In the genomic region with DNA sequence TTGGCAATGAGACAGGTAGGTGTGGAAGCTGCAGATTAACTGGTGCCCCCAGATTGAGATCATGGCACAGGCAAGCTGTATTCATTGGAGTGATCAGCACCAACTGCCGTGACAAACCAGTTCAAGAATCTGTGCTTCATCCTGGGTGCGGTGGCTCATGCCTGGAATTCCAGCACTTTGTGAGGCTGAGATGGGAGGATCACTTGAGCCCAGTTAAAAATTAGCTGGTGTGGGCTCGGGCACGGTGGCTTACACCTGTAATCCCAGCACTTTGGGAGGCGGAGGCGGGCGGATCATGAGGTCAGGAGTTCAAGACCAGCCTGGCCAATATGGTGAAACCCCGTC, we compare ENCODE assay signal across 8 cellular contexts. TPM values are rescaled to one million over a fixed set of nuclear protein-coding genes. Genes with fewer than 3 reads are reported as not detected.
A peak's percentile ranks its signal among the peaks of the same experiment; 100 is the strongest.
DNase-seq lines count a peak whose midpoint lies in the region; ATAC-seq, FAIRE-seq and TF ChIP-seq lines count a peak whose summit lies in the region.
"Not testable (repeated sequence)": the region's sequence is repeated elsewhere in the genome, so short reads cannot be mapped to it uniquely, and the experiment has no call there.

No MANE protein-coding gene starts in this region.

- H3K36me3 ChIP-seq in IMR-90 (ENCODE audit: control insufficient read depth, insufficient read depth, low read length) (peaks cover 21% of the 10 kb centered on the region), keratinocyte (ENCODE audit: control insufficient read depth in 2 of 2, extremely low read depth in 1 of 2, insufficient read depth in 2 of 2, low read length in 2 of 2) (peaks cover 13 to 16% of the 10 kb centered on the region in 2 experiments)

- ATAC-seq in CD4-positive, alpha-beta T cell (ENCODE audit: poor library complexity); IMR-90 (ENCODE audit: low read depth); naive B cell (ENCODE audit: low read depth in 2 of 2); stimulated activated naive CD8-positive, alpha-beta T cell treated with anti-CD3 and anti-CD28 coated beads, Interleukin-15, amount 100 ng/mL, for 72 hours: not testable (repeated sequence)

- H3K79me2 ChIP-seq in keratinocyte (ENCODE audit: control insufficient read depth, insufficient read depth, low read length), result peaks cover 16% of the 10 kb centered on the region

- H3K4me2 ChIP-seq in IMR-90 (ENCODE audit: low read depth, low read length) (peak overlapping the region; percentile 19; the same call in 1 of the 2 replicates), keratinocyte (ENCODE audit: control insufficient read depth, extremely low read depth, insufficient read depth, low read depth, low read length) (peak overlapping the region; percentile 68)

- not testable (repeated sequence) for TF ChIP-seq POLR2A in IMR-90 (IDR thresholded peaks at IDR 0.05; ENCODE audit: low read depth, low read length)

- peaks cover 42% of the 10 kb centered on the region for H3K4me1 Mint-ChIP-seq in CD4-positive, alpha-beta T cell (ENCODE audit: low read depth)
- peaks cover 37% of the 10 kb centered on the region for H3K4me1 Mint-ChIP-seq in T-helper 1 cell treated with Interleukin-12 subunit alpha and Interleukin-12 subunit beta and Interleukin-4 antibody, amounts not matched to agents 30 μg/mL and 1 μg/mL, for 36 hours (ENCODE audit: low read depth)
- H3K4me1 Mint-ChIP-seq in naive B cell, result peaks cover 22 to 31% (median 27%) of the 10 kb centered on the region in 3 donors
- peaks cover 46% of the 10 kb centered on the region for H3K4me1 Mint-ChIP-seq in stimulated activated naive CD8-positive, alpha-beta T cell treated with anti-CD3 and anti-CD28 coated beads, Interleukin-15, amount 100 ng/mL, for 72 hours

- H3K9ac ChIP-seq in IMR-90 (ENCODE audit: low read depth, low read length), result not testable (repeated sequence)
- H3K9ac ChIP-seq in keratinocyte (ENCODE audit: control insufficient read depth, extremely low read depth, insufficient read depth, low read length), result peak overlapping the region; percentile 75

- H2AFZ ChIP-seq in IMR-90 (replicated peaks; ENCODE audit: low read length, poor library complexity), result peak overlapping the region; percentile 16
- not testable (repeated sequence) for H2AFZ ChIP-seq in keratinocyte (ENCODE audit: control insufficient read depth, low read length)

- not testable (repeated sequence) for H3K27me3 ChIP-seq in CD4-positive, alpha-beta T cell (ENCODE audit: control insufficient read depth, insufficient read depth, low read length); IMR-90 (ENCODE audit: control insufficient read depth, insufficient read depth, low read length); keratinocyte (ENCODE audit: control insufficient read depth, extremely low read depth, insufficient read depth, low read length)

- TF ChIP-seq CTCF in CD4-positive, alpha-beta T cell (IDR thresholded peaks at IDR 0.05); IMR-90 (conservative IDR thresholded peaks at IDR 0.05; ENCODE audit: low read depth, low read length); epithelial cell of proximal tubule (conservative IDR thresholded peaks at IDR 0.05; ENCODE audit: low read depth, low read length); keratinocyte (optimal IDR thresholded peaks at IDR 0.05 in 1 of 3, IDR thresholded peaks at IDR 0.05 in 1 of 3, conservative IDR thresholded peaks at IDR 0.05 in 1 of 3; ENCODE audit: extremely low read depth in 1 of 3, insufficient read depth in 2 of 3, low read length in 3 of 3): not testable (repeated sequence)

- H3K27ac ChIP-seq in CD4-positive, alpha-beta T cell (ENCODE audit: low read depth, low read length), result not testable (repeated sequence)
- H3K27ac ChIP-seq in IMR-90 (ENCODE audit: insufficient read depth, low read length), result peak overlapping the region; percentile 70
- H3K27ac ChIP-seq in keratinocyte (ENCODE audit: control insufficient read depth, insufficient read depth, low read length), result peak overlapping the region; percentile 96

- TF ChIP-seq RAD21 in IMR-90 (IDR thresholded peaks at IDR 0.05; ENCODE audit: low read length), result not testable (repeated sequence)

- peak overlapping the region; percentile 83 for H2BK15ac ChIP-seq in IMR-90 (ENCODE audit: low read depth, low read length)

- H3K18ac ChIP-seq in IMR-90 (ENCODE audit: low read depth, low read length), result peak overlapping the region; percentile 18; the same call in 1 of the 2 replicates

- H3K9me3 ChIP-seq in CD4-positive, alpha-beta T cell (ENCODE audit: control insufficient read depth, low read length); IMR-90 (ENCODE audit: control insufficient read depth, insufficient read depth, low read length); keratinocyte (ENCODE audit: control insufficient read depth, low read depth, low read length): not testable (repeated sequence)

- H3K4me3 Mint-ChIP-seq in CD4-positive, alpha-beta T cell; T-helper 1 cell treated with Interleukin-12 subunit alpha and Interleukin-12 subunit beta and Interleukin-4 antibody, amounts not matched to agents 30 μg/mL and 1 μg/mL, for 36 hours; naive B cell: not testable (repeated sequence)
- H3K4me3 Mint-ChIP-seq in stimulated activated naive CD8-positive, alpha-beta T cell treated with anti-CD3 and anti-CD28 coated beads, Interleukin-15, amount 100 ng/mL, for 72 hours, result peak overlapping the region; percentile 25 to 46

- H3K4me1 ChIP-seq in IMR-90 (ENCODE audit: control insufficient read depth, insufficient read depth, low read length) (peaks cover 19% of the 10 kb centered on the region), keratinocyte (ENCODE audit: control insufficient read depth, extremely low read depth, insufficient read depth, low read length) (peaks cover 47% of the 10 kb centered on the region)

- peak; percentile 67 for FAIRE-seq in keratinocyte (lab: Jason Lieb, UNC)

- peak overlapping the region; percentile 87 for H3K27ac Mint-ChIP-seq in CD4-positive, alpha-beta T cell
- H3K27ac Mint-ChIP-seq in T-helper 1 cell treated with Interleukin-12 subunit alpha and Interleukin-12 subunit beta and Interleukin-4 antibody, amounts not matched to agents 30 μg/mL and 1 μg/mL, for 36 hours, result peak overlapping the region; percentile 67
- peak overlapping the region in 5 of 6 donors; percentile 32 to 99 (median 73) for H3K27ac Mint-ChIP-seq in naive B cell
- peak overlapping the region in 1 of 2 donors; percentile 35 for H3K27ac Mint-ChIP-seq in stimulated activated naive CD8-positive, alpha-beta T cell treated with anti-CD3 and anti-CD28 coated beads, Interleukin-15, amount 100 ng/mL, for 72 hours

- H2AK9ac ChIP-seq in IMR-90 (replicated peaks; ENCODE audit: low read depth, low read length, poor library complexity), result peak overlapping the region; percentile 68

- peak overlapping the region; percentile 7; the same call in 1 of the 2 replicates for H3K56ac ChIP-seq in IMR-90 (ENCODE audit: extremely low read depth, insufficient read depth, low read length)

- peak overlapping the region; percentile 84 for H2BK120ac ChIP-seq in IMR-90 (ENCODE audit: low read depth, low read length)

- not testable (repeated sequence) for H3K27me3 Mint-ChIP-seq in CD4-positive, alpha-beta T cell; T-helper 1 cell treated with Interleukin-12 subunit alpha and Interleukin-12 subunit beta and Interleukin-4 antibody, amounts not matched to agents 30 μg/mL and 1 μg/mL, for 36 hours (ENCODE audit: low read depth); naive B cell; stimulated activated naive CD8-positive, alpha-beta T cell treated with anti-CD3 and anti-CD28 coated beads, Interleukin-15, amount 100 ng/mL, for 72 hours

- peak overlapping the region; percentile 23; the same call in 1 of the 2 replicates for H4K5ac ChIP-seq in IMR-90 (ENCODE audit: low read depth, low read length)

- H3K14ac ChIP-seq in IMR-90 (replicated peaks; ENCODE audit: low read depth, low read length), result peak overlapping the region; percentile 53

- H3K4ac ChIP-seq in IMR-90 (ENCODE audit: low read depth, low read length), result peak overlapping the region; percentile 89

- H3K79me1 ChIP-seq in IMR-90 (ENCODE audit: low read depth in 1 of 2, low read length in 2 of 2), result peaks cover 12 to 42% of the 10 kb centered on the region in 2 experiments

- not testable (repeated sequence) for H3K9me3 Mint-ChIP-seq in CD4-positive, alpha-beta T cell; T-helper 1 cell treated with Interleukin-12 subunit alpha and Interleukin-12 subunit beta and Interleukin-4 antibody, amounts not matched to agents 30 μg/mL and 1 μg/mL, for 36 hours; naive B cell; stimulated activated naive CD8-positive, alpha-beta T cell treated with anti-CD3 and anti-CD28 coated beads, Interleukin-15, amount 100 ng/mL, for 72 hours

- H4K20me1 ChIP-seq in IMR-90 (ENCODE audit: insufficient read depth, low read length); keratinocyte (ENCODE audit: control insufficient read depth, extremely low read depth, insufficient read depth, low read length): not testable (repeated sequence)

- peak overlapping the region; percentile 99 for H2AK5ac ChIP-seq in IMR-90 (ENCODE audit: low read depth, low read length)

- POLR2A ChIA-PET in CD4-positive, alpha-beta T cell (lab: Charles Lee), result interaction anchor here (1.3 to 3.9 kb wide), 2 partner anchors 23 to 32 kb away, joined by 4 to 19 read pairs; partner anchors contain the start of gene CFLAR
- POLR2A ChIA-PET in IMR-90 (lab: Charles Lee; ENCODE audit: unreplicated experiment), result not testable (repeated sequence)

- BruUV-seq in IMR-90 (replicated peaks; lab: Mats Ljungman, UMichigan), result not testable (repeated sequence)

- H4K8ac ChIP-seq in IMR-90 (ENCODE audit: low read depth in 2 of 2, low read length in 2 of 2), result peak overlapping the region; percentile 82 to 83

- peaks cover 20% of the 10 kb centered on the region; the same call in 1 of the 2 replicates for H3K9me1 ChIP-seq in IMR-90 (ENCODE audit: insufficient read depth, low read length)
- not testable (repeated sequence) for H3K9me1 ChIP-seq in keratinocyte (ENCODE audit: control insufficient read depth, extremely low read depth, insufficient read depth, low read length)

- peak overlapping the region; percentile 55; the same call in 1 of the 2 replicates for H3K23ac ChIP-seq in IMR-90 (ENCODE audit: low read depth, low read length)

- intact Hi-C loops in CD4-positive, alpha-beta T cell (cut with DNase I, micrococcal nuclease), result not testable (repeated sequence)
- intact Hi-C loops in IMR-90 (cut with micrococcal nuclease), result loop anchor here (2.0 kb wide), 2 partner anchors 21 to 33 kb away; partner anchors contain the start of gene CFLAR

- peak overlapping the region; percentile 88 for H2BK20ac ChIP-seq in IMR-90 (ENCODE audit: low read depth, low read length)

- H4K91ac ChIP-seq in IMR-90 (ENCODE audit: insufficient read depth, low read depth, low read length), result peak overlapping the region; percentile 80

- not testable (repeated sequence) for H3K4me3 ChIP-seq in IMR-90 (ENCODE audit: insufficient read depth, low read depth, low read length); epithelial cell of proximal tubule (ENCODE audit: low read depth, low read length)
- peak overlapping the region; percentile 4 to 43 (median 20) for H3K4me3 ChIP-seq in keratinocyte (ENCODE audit: control insufficient read depth in 2 of 3, extremely low read depth in 1 of 3, insufficient read depth in 2 of 3, low read depth in 1 of 3, low read length in 3 of 3)

- DNase-seq in CD4-positive, alpha-beta T cell; naive B cell; stimulated activated naive CD8-positive, alpha-beta T cell treated with anti-CD3 and anti-CD28 coated beads, Interleukin-15, amount 100 ng/mL, for 72 hours: not testable (repeated sequence)
- DNase-seq in IMR-90 (peak; percentile 38), amniotic epithelial cell (ENCODE audit: low read depth) (peak; percentile 43), epithelial cell of proximal tubule (ENCODE audit: low read depth) (peak; percentile 83), keratinocyte (ENCODE audit: low read depth, low spot score) (peak; percentile 75)

- peaks cover 80% of the 10 kb centered on the region for H3K36me3 Mint-ChIP-seq in CD4-positive, alpha-beta T cell (ENCODE audit: low read depth)
- peaks cover 61% of the 10 kb centered on the region for H3K36me3 Mint-ChIP-seq in T-helper 1 cell treated with Interleukin-12 subunit alpha and Interleukin-12 subunit beta and Interleukin-4 antibody, amounts not matched to agents 30 μg/mL and 1 μg/mL, for 36 hours (ENCODE audit: low read depth)
- H3K36me3 Mint-ChIP-seq in naive B cell, result peaks cover 26 to 27% of the 10 kb centered on the region in 2 donors

- CTCF ChIA-PET in CD4-positive, alpha-beta T cell (lab: Charles Lee), result interaction anchor here (0.8 to 2.3 kb wide), 3 partner anchors 31 to 82 kb away, joined by 3 to 11 read pairs (median 6); no protein-coding TSS in a partner anchor
- CTCF ChIA-PET in IMR-90 (lab: Yijun Ruan, JAX), result not testable (repeated sequence)

- in situ Hi-C loops in IMR-90 (cut with MboI; ENCODE audit: low sequenced_read_pairs), result not testable (repeated sequence)

- dilution Hi-C loops in IMR-90 (cut with HindIII; ENCODE audit: low sequenced_read_pairs, unreplicated experiment); keratinocyte (cut with MboI; ENCODE audit: extremely low pct_ligation_motif_present, low sequenced_read_pairs): not testable (repeated sequence)

- peak overlapping the region; percentile 83 for H2BK5ac ChIP-seq in IMR-90 (ENCODE audit: low read depth, low read length, poor library complexity, severe bottlenecking)

- 20% methylated on average over 1 of the region's 8 CpGs; no CpG with 5 or more reads in 1 of the 2 experiments for WGBS in IMR-90 (ENCODE audit: extremely low coverage in 2 of 2, insufficient read length in 1 of 2), 2 experiments

RNA-seq across cellular contexts. Expression of gene CASP10, which starts 33.1 kb away (rescaled TPM):
- 10 to 100 TPM; 12.6 to 13.7 TPM for total RNA-seq in CD4-positive, alpha-beta T cell
- total RNA-seq in IMR-90 (2012; rRNA removed) (0.28 and 0.90 TPM in 2 replicates), epithelial cell of proximal tubule (1.1 and 3.8 TPM in 2 replicates)
- polyA plus RNA-seq in IMR-90 (2012; rRNA removed) (0.12 and 0.13 TPM in 2 replicates), keratinocyte (5.0 to 7.1 TPM (median 6.6 TPM) in 3 replicates), naive B cell (ENCODE audit: low read depth in 6 of 6) (1 to 10 TPM; 2.7 to 8.1 (median 4.7) TPM)
- 0.11 TPM in 1 of 2 replicates, not detected in the other for polyA plus RNA-seq in IMR-90 (2012; cell fraction: cytosol; rRNA removed)
- 0.24 and 0.32 TPM in 2 replicates for polyA plus RNA-seq in IMR-90 (2012; cell fraction: nucleus; rRNA removed; ENCODE audit: low replicate concordance)
- 2.4 TPM for polyA plus RNA-seq in keratinocyte (2011; ENCODE audit: low read depth)
- 3.2 and 5.9 TPM in 2 replicates for polyA plus RNA-seq in keratinocyte (2011; cell fraction: cytosol; rRNA removed)
- polyA plus RNA-seq in keratinocyte (2011; cell fraction: nucleus; rRNA removed), result 9.4 and 10.9 TPM in 2 replicates
- polyA plus RNA-seq in keratinocyte (2012; ENCODE audit: low replicate concordance), result 2.5 and 3.0 TPM in 2 replicates
- polyA minus RNA-seq in keratinocyte, result 3.6 to 13.8 TPM (median 13.0 TPM) in 3 replicates
- 5.6 TPM for polyA minus RNA-seq in keratinocyte (2011; cell fraction: cytosol; rRNA and poly(A)+ RNA removed)
- 6.8 and 12.0 TPM in 2 replicates for polyA minus RNA-seq in keratinocyte (2011; cell fraction: nucleus; rRNA and poly(A)+ RNA removed)

RNA-seq across cellular contexts. Expression of gene CFLAR, which starts 33.8 kb away (rescaled TPM):
- total RNA-seq in CD4-positive, alpha-beta T cell, result 100 to 1,000 TPM; 178 to 181 TPM
- 48.3 and 59.9 TPM in 2 replicates for total RNA-seq in IMR-90 (2012; rRNA removed)
- polyA plus RNA-seq in IMR-90 (2012; rRNA removed), result 23.8 and 29.2 TPM in 2 replicates
- 8.6 and 21.0 TPM in 2 replicates for polyA plus RNA-seq in IMR-90 (2012; cell fraction: cytosol; rRNA removed)
- polyA plus RNA-seq in IMR-90 (2012; cell fraction: nucleus; rRNA removed; ENCODE audit: low replicate concordance), result 32.8 and 76.8 TPM in 2 replicates
- 56.2 and 103 TPM in 2 replicates for total RNA-seq in epithelial cell of proximal tubule
- 34.2 to 49.0 TPM (median 37.3 TPM) in 3 replicates for polyA plus RNA-seq in keratinocyte
- polyA plus RNA-seq in keratinocyte (2011; ENCODE audit: low read depth), result 99.9 TPM
- polyA plus RNA-seq in keratinocyte (2011; cell fraction: cytosol; rRNA removed), result 30.0 and 42.3 TPM in 2 replicates
- polyA plus RNA-seq in keratinocyte (2011; cell fraction: nucleus; rRNA removed), result 135 and 160 TPM in 2 replicates
- polyA plus RNA-seq in keratinocyte (2012; ENCODE audit: low replicate concordance), result 34.7 and 74.4 TPM in 2 replicates
- polyA minus RNA-seq in keratinocyte, result 39.4 to 118 TPM (median 114 TPM) in 3 replicates
- polyA minus RNA-seq in keratinocyte (2011; cell fraction: cytosol; rRNA and poly(A)+ RNA removed), result 22.4 TPM
- 95.2 and 170 TPM in 2 replicates for polyA minus RNA-seq in keratinocyte (2011; cell fraction: nucleus; rRNA and poly(A)+ RNA removed)
- 10 to 100 TPM; 12.8 to 53.3 (median 46.8) TPM for polyA plus RNA-seq in naive B cell (ENCODE audit: low read depth in 6 of 6)
